ENCODE assay signal across 1 cellular context in the genomic region with DNA sequence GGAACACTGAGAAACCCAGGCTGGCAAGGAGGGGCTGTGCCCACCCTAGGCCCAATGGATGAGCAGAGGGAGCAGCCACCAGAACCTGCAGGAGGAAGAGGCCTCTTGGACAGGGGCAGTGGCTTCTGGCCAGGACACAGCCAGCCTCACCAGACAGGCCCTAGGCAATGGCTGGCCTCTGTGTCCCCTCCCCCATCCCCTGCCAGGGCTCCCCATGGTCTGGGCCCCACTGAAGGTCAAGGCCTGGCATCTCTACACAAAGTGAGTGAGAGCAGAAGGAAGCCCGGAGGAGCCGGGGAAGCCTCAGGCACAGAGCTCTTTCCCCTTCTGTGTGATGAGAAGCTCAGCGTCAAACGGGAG.
TF ChIP-seq lines count a peak whose summit lies in the region.

No MANE protein-coding gene starts in this region.

TF ChIP-seq in WTC11, 78 proteins besides CTCF, POLR2A, EP300 and RAD21 (continued from another document):
- TF ChIP-seq, protein P1, sequence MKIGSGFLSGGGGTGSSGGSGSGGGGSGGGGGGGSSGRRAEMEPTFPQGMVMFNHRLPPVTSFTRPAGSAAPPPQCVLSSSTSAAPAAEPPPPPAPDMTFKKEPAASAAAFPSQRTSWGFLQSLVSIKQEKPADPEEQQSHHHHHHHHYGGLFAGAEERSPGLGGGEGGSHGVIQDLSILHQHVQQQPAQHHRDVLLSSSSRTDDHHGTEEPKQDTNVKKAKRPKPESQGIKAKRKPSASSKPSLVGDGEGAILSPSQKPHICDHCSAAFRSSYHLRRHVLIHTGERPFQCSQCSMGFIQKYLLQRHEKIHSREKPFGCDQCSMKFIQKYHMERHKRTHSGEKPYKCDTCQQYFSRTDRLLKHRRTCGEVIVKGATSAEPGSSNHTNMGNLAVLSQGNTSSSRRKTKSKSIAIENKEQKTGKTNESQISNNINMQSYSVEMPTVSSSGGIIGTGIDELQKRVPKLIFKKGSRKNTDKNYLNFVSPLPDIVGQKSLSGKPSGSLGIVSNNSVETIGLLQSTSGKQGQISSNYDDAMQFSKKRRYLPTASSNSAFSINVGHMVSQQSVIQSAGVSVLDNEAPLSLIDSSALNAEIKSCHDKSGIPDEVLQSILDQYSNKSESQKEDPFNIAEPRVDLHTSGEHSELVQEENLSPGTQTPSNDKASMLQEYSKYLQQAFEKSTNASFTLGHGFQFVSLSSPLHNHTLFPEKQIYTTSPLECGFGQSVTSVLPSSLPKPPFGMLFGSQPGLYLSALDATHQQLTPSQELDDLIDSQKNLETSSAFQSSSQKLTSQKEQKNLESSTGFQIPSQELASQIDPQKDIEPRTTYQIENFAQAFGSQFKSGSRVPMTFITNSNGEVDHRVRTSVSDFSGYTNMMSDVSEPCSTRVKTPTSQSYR (CRISPR knock-in tag; IDR thresholded peaks at IDR 0.05) = no peak
- TF ChIP-seq ZBTB43 (CRISPR knock-in tag; IDR thresholded peaks at IDR 0.05) (no peak), CREB1 (CRISPR knock-in tag; IDR thresholded peaks at IDR 0.05) (no peak), ELF4 (CRISPR knock-in tag; IDR thresholded peaks at IDR 0.05; ENCODE audit: low read depth) (no peak), ETV6 (CRISPR knock-in tag; IDR thresholded peaks at IDR 0.05) (no peak), GRHL2 (CRISPR knock-in tag; IDR thresholded peaks at IDR 0.05; ENCODE audit: insufficient replicate concordance, severe bottlenecking) (no peak), JUN (CRISPR knock-in tag; IDR thresholded peaks at IDR 0.05) (no peak), FOXP1 (CRISPR knock-in tag; IDR thresholded peaks at IDR 0.05; ENCODE audit: borderline replicate concordance) (no peak), ZNF263 (CRISPR knock-in tag; IDR thresholded peaks at IDR 0.05; ENCODE audit: low read depth) (no peak), ZNF219 (CRISPR knock-in tag; IDR thresholded peaks at IDR 0.05; ENCODE audit: borderline replicate concordance) (no peak), RELA (CRISPR knock-in tag; IDR thresholded peaks at IDR 0.05; ENCODE audit: borderline replicate concordance) (no peak)
